Comparison of ENCODE assay signal across 25 cellular contexts in the genomic region with DNA sequence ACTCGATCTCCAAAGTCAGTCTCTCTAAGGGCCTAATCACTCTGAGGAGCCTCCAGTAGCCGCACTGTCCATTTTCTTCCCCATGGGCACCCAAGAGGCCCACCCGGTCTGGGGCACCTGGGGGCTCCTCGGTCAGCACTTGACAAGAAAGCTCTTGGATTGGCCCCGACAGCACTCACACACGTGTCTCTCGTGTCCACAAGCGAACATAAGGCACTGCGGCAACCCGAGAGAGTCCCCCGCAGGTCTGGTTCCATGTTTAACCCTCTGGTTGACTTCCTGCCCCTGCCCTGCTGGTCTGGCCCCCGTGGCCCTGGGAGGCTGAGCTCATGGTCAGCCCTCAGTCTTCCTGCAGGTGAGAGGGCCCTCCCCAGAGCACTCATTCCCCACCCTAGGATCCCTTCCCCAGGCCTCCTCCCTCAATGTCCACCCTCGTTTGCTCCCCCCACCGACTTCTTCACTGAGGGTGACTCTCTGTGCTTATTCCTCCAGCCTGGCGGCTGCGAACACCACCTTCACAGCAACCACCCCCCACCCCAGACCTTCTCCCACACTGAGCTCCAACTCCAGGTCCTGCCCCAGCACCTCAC. TPM values are rescaled to one million over a fixed set of nuclear protein-coding genes. Genes with fewer than 3 reads are reported as not detected.
DNase-seq lines count a peak whose midpoint lies in the region; ATAC-seq, FAIRE-seq and TF ChIP-seq lines count a peak whose summit lies in the region.
"Had no signal": no experiment of that assay in that cellular context is flagged by ENCODE, and none has a peak within 500 bp of the region (broad histone marks: within the 10 kb centered on the region; RNA-seq: fewer than 3 reads in every experiment).

No MANE protein-coding gene starts in this region.

- no peaks in the 10 kb centered on the region for H3K4me1 ChIP-seq in right lobe of liver
- no peaks in the 10 kb centered on the region for H3K4me1 ChIP-seq in HepG2 (ENCODE audit: insufficient read depth, low read length)
- H3K4me1 ChIP-seq in neuronal stem cell (ENCODE audit: control insufficient read depth in 2 of 2, insufficient read depth in 1 of 2, low read depth in 1 of 2, low read length in 2 of 2): peaks cover 0 to 18% of the 10 kb centered on the region in 2 donors
- H3K4me1 ChIP-seq in lower lobe of right lung: peaks cover 2% of the 10 kb centered on the region
- H3K4me1 ChIP-seq in esophagus squamous epithelium: peaks cover 0 to under 1% (median 0%) of the 10 kb centered on the region in 3 donors
- H3K4me1 ChIP-seq: BE2C, Peyer's patch had no signal

- H3K36me3 Mint-ChIP-seq in chondrocyte (ENCODE audit: low read depth): peaks cover 1% of the 10 kb centered on the region
- H3K36me3 Mint-ChIP-seq: CD4-positive, alpha-beta memory T cell had no signal

- intact Hi-C loops in right lobe of liver (cut with DNase I) (no loop called here), HepG2 (cut with micrococcal nuclease; ENCODE audit: unreplicated experiment) (no loop called here), lower lobe of right lung (cut with DNase I) (no loop called here), esophagus squamous epithelium (cut with DNase I) (no loop called here)

- 92% methylated on average over 10 of the region's 16 CpGs for WGBS in right lobe of liver (ENCODE audit: insufficient coverage, low coverage, low lambda C conversion rate, missing lambda C conversion rate)
- WGBS in HepG2 (ENCODE audit: low lambda C conversion rate): 47% methylated on average over 14 of the region's 16 CpGs
- WGBS in neuronal stem cell (ENCODE audit: extremely low coverage in 2 of 2, insufficient read length in 2 of 2, insufficient replicate concordance in 1 of 2), 2 donors: no CpG with 5 or more reads among the region's 16 CpGs
- 83 to 86% methylated on average over 9 to 12 of the region's 16 CpGs for WGBS in esophagus squamous epithelium, 2 donors

- BruUV-seq in HepG2 (replicated peaks; lab: Mats Ljungman, UMichigan): no TSS peak

- TF ChIP-seq POLR2A in right lobe of liver (IDR thresholded peaks at IDR 0.05): no peak
- TF ChIP-seq POLR2A in HepG2 (IDR thresholded peaks at IDR 0.05; ENCODE audit: insufficient read depth in 1 of 2, low read depth in 2 of 2, low read length in 2 of 2): no peak
- TF ChIP-seq POLR2A in esophagus squamous epithelium (IDR thresholded peaks at IDR 0.05): no peak

- H3K18ac ChIP-seq in neuronal stem cell (ENCODE audit: low read length): peak overlapping the region; percentile 36

- H3K4me2 ChIP-seq in HepG2 (ENCODE audit: low read depth, low read length) (no peak overlapping the region), neuronal stem cell (ENCODE audit: insufficient read depth, low read length, poor library complexity, severe bottlenecking) (no peak overlapping the region)

- H3K27ac Mint-ChIP-seq in chondrocyte (ENCODE audit: unreplicated experiment): no peak overlapping the region
- H3K27ac Mint-ChIP-seq: CD4-positive, alpha-beta memory T cell had no signal

- no peak overlapping the region for H4K8ac ChIP-seq in neuronal stem cell (ENCODE audit: low read depth, low read length)

- no peak overlapping the region for H3K9ac ChIP-seq in HepG2 (ENCODE audit: insufficient read depth, low read depth, low read length)
- no peak overlapping the region for H3K9ac ChIP-seq in neuronal stem cell (ENCODE audit: low read depth, low read length, poor library complexity)
- H3K9ac ChIP-seq: GM23248 had no signal

- H3K14ac ChIP-seq in neuronal stem cell (ENCODE audit: low read length): no peak overlapping the region

- ATAC-seq in right lobe of liver: no peak
- ATAC-seq in HepG2: no peak
- no peak for ATAC-seq in lower lobe of right lung

- DNase-seq in right lobe of liver: peak in 2 of 3 donors; percentile 35 to 36
- no peak for DNase-seq in HepG2 (ENCODE audit: low spot score)
- DNase-seq in chondrocyte (ENCODE audit: low spot score): peak; percentile 61
- no peak for DNase-seq in neuronal stem cell (ENCODE audit: low spot score)
- DNase-seq in putamen (ENCODE audit: low spot score): no peak
- no peak for DNase-seq in lower lobe of right lung
- DNase-seq in esophagus squamous epithelium (lab: John Stamatoyannopoulos, UW): no peak
- DNase-seq: BE2C; Caco-2; CD4-positive, alpha-beta memory T cell; DMS 273 treated with DMSO at 0.1 percent for 48 hours; DMS79 treated with DMSO at 0.1 percent for 48 hours; GM23248; HCEC 1CT; IMR-90; NCI-H1105; NCI-H2081; NCI-H2171; NCI-H345; NCI-H524 treated with DMSO at 0.1 percent for 48 hours; NCI-H82 had no signal

- no peak overlapping the region for H4K91ac ChIP-seq in neuronal stem cell (ENCODE audit: low read depth, low read length, poor library complexity)

- H3K36me3 ChIP-seq in right lobe of liver (no peaks in the 10 kb centered on the region), HepG2 (replicated peaks in 1 of 2; ENCODE audit: control insufficient read depth in 1 of 2, insufficient read depth in 2 of 2, low read length in 2 of 2) (no peaks in the 10 kb centered on the region), neuronal stem cell (replicated peaks in 1 of 2; ENCODE audit: control insufficient read depth in 2 of 2, insufficient read depth in 2 of 2, low read length in 2 of 2) (peaks cover 12 to 38% of the 10 kb centered on the region in 2 donors), lower lobe of right lung (no peaks in the 10 kb centered on the region), esophagus squamous epithelium (no peaks in the 10 kb centered on the region)
- H3K36me3 ChIP-seq: BE2C, Peyer's patch had no signal

- no peak overlapping the region for H2AK5ac ChIP-seq in neuronal stem cell (ENCODE audit: low read depth, low read length)

- H3K79me2 ChIP-seq in HepG2 (ENCODE audit: insufficient read depth, low read length): no peaks in the 10 kb centered on the region

- no peak for TF ChIP-seq CTCF in right lobe of liver (IDR thresholded peaks at IDR 0.05)
- no peak for TF ChIP-seq CTCF in HepG2 (CRISPR knock-in tag; IDR thresholded peaks at IDR 0.05)
- no peak for TF ChIP-seq CTCF in chondrocyte (IDR thresholded peaks at IDR 0.05)
- TF ChIP-seq CTCF in lower lobe of right lung (IDR thresholded peaks at IDR 0.05): no peak
- TF ChIP-seq CTCF in esophagus squamous epithelium (IDR thresholded peaks at IDR 0.05): no peak

- H2BK120ac ChIP-seq in neuronal stem cell (ENCODE audit: low read depth, low read length): no peak overlapping the region

- CTCF ChIA-PET in HepG2 (lab: Yijun Ruan, JAX; ENCODE audit: low intra/inter-chr PET ratio, low total read pairs): no interaction called here

- H4K20me1 ChIP-seq in HepG2 (ENCODE audit: insufficient read depth, low read length): no peaks in the 10 kb centered on the region

- no peaks in the 10 kb centered on the region for H3K9me3 Mint-ChIP-seq in chondrocyte (ENCODE audit: low read depth)
- H3K9me3 Mint-ChIP-seq: CD4-positive, alpha-beta memory T cell had no signal

- H3K4me3 Mint-ChIP-seq in chondrocyte (ENCODE audit: unreplicated experiment): no peak overlapping the region
- H3K4me3 Mint-ChIP-seq: CD4-positive, alpha-beta memory T cell had no signal

- no peak overlapping the region for H3K23ac ChIP-seq in neuronal stem cell (ENCODE audit: low read depth, low read length, poor library complexity)

- no peak for TF ChIP-seq EP300 in HepG2 (IDR thresholded peaks at IDR 0.05; ENCODE audit: low read depth in 2 of 2, low read length in 2 of 2)
- TF ChIP-seq EP300 in HepG2 (CRISPR knock-in tag; IDR thresholded peaks at IDR 0.05; ENCODE audit: borderline replicate concordance): no peak

- in situ Hi-C loops in HepG2 (cut with HindIII; ENCODE audit: extremely low pct_ligation_motif_present, low pct_unique_long_range_greater_than_20kb): no loop called here

- peaks cover 16% of the 10 kb centered on the region for H3K27me3 Mint-ChIP-seq in chondrocyte (ENCODE audit: low read depth)

- H3K9me3 ChIP-seq in right lobe of liver (no peaks in the 10 kb centered on the region), HepG2 (ENCODE audit: low read length) (no peaks in the 10 kb centered on the region), neuronal stem cell (replicated peaks in 1 of 2; ENCODE audit: control insufficient read depth in 2 of 2, insufficient read depth in 1 of 2, low read depth in 1 of 2, low read length in 2 of 2) (no peaks in the 10 kb centered on the region), lower lobe of right lung (no peaks in the 10 kb centered on the region), esophagus squamous epithelium (no peaks in the 10 kb centered on the region)
- H3K9me3 ChIP-seq: BE2C, Caco-2, Peyer's patch had no signal

- no peak overlapping the region for H2BK15ac ChIP-seq in neuronal stem cell (ENCODE audit: low read length)

- H2BK12ac ChIP-seq in neuronal stem cell (ENCODE audit: low read length): peak overlapping the region; percentile 18

- no peak overlapping the region for H3K27ac ChIP-seq in right lobe of liver
- H3K27ac ChIP-seq in HepG2 (ENCODE audit: extremely low read length, insufficient read depth, low read length): no peak overlapping the region
- no peak overlapping the region for H3K27ac ChIP-seq in neuronal stem cell (replicated peaks; ENCODE audit: low read length)
- H3K27ac ChIP-seq in lower lobe of right lung: no peak overlapping the region
- no peak overlapping the region for H3K27ac ChIP-seq in esophagus squamous epithelium
- H3K27ac ChIP-seq: GM23248, Peyer's patch had no signal

- H3K27me3 ChIP-seq in right lobe of liver: no peaks in the 10 kb centered on the region
- H3K27me3 ChIP-seq in HepG2 (ENCODE audit: control insufficient read depth in 1 of 2, insufficient read depth in 2 of 2, low read length in 2 of 2): peaks cover 3 to 60% of the 10 kb centered on the region in 2 experiments
- H3K27me3 ChIP-seq in neuronal stem cell (ENCODE audit: control insufficient read depth in 3 of 3, insufficient read depth in 3 of 3, low read depth in 1 of 3, low read length in 3 of 3): no peaks in the 10 kb centered on the region
- no peaks in the 10 kb centered on the region for H3K27me3 ChIP-seq in lower lobe of right lung (ENCODE audit: low read depth)
- peaks cover 0 to 10% (median 0%) of the 10 kb centered on the region in 4 donors for H3K27me3 ChIP-seq in esophagus squamous epithelium
- H3K27me3 ChIP-seq: Peyer's patch had no signal

- H3K4me3 ChIP-seq in right lobe of liver: no peak overlapping the region
- no peak overlapping the region for H3K4me3 ChIP-seq in HepG2 (replicated peaks in 1 of 3; ENCODE audit: insufficient read depth in 1 of 3, low read depth in 2 of 3, low read length in 3 of 3)
- H3K4me3 ChIP-seq in neuronal stem cell (ENCODE audit: low read length in 2 of 2): no peak overlapping the region
- H3K4me3 ChIP-seq in lower lobe of right lung: no peak overlapping the region
- no peak overlapping the region for H3K4me3 ChIP-seq in esophagus squamous epithelium
- H3K4me3 ChIP-seq: GM23248, Peyer's patch had no signal

- no peaks in the 10 kb centered on the region for H3K79me1 ChIP-seq in neuronal stem cell (ENCODE audit: low read depth, low read length)

- FAIRE-seq in HepG2 (lab: Jason Lieb, UNC): no peak

- no peak overlapping the region for H3K4ac ChIP-seq in neuronal stem cell (ENCODE audit: low read length)

- H2AFZ ChIP-seq in HepG2 (ENCODE audit: low read length): no peak overlapping the region
- H2AFZ ChIP-seq in neuronal stem cell (ENCODE audit: low read length): no peak overlapping the region
- H2AFZ ChIP-seq: GM23248 had no signal

- POLR2A ChIA-PET in HepG2 (lab: Yijun Ruan, JAX): no interaction called here

- no peak overlapping the region for H2BK5ac ChIP-seq in neuronal stem cell (ENCODE audit: low read length)

- no peak for TF ChIP-seq RAD21 in HepG2 (CRISPR knock-in tag; IDR thresholded peaks at IDR 0.05)

- H3K4me1 Mint-ChIP-seq in chondrocyte (ENCODE audit: low read depth): peaks cover 5% of the 10 kb centered on the region
- H3K4me1 Mint-ChIP-seq: CD4-positive, alpha-beta memory T cell had no signal

RNA-seq across cellular contexts. Expression of a gene that starts 16.3 kb away (rescaled TPM):
- total RNA-seq in right lobe of liver: not detected
- total RNA-seq in HepG2 (2016; rRNA removed; fragmentation: Illumina TruSeq; extraction: Trizol): not detected in 2 replicates
- total RNA-seq in HepG2 (2016; cell fraction: cytosol; rRNA removed; fragmentation: Illumina TruSeq; extraction: Trizol; ENCODE audit: low read depth): not detected in 2 replicates
- total RNA-seq in HepG2 (2016; cell fraction: insoluble cytoplasmic fraction; rRNA removed; fragmentation: Illumina TruSeq; extraction: Trizol): not detected in 2 replicates
- total RNA-seq in HepG2 (2016; cell fraction: membrane; rRNA removed; fragmentation: Illumina TruSeq; extraction: Trizol): not detected in 2 replicates
- total RNA-seq in HepG2 (2016; cell fraction: nucleus; rRNA removed; fragmentation: Illumina TruSeq; extraction: Trizol): not detected in 2 replicates
- polyA plus RNA-seq in HepG2 (2011; rRNA removed): not detected in 2 replicates
- not detected in 2 replicates for polyA plus RNA-seq in HepG2 (2011; cell fraction: cytosol; rRNA removed)
- polyA plus RNA-seq in HepG2 (2011; cell fraction: nucleus; rRNA removed): not detected in 2 replicates
- polyA plus RNA-seq in HepG2 (2012): not detected in 2 replicates
- polyA plus RNA-seq in HepG2 (2016; cell fraction: cytosol; fragmentation: Illumina TruSeq; extraction: Trizol; ENCODE audit: low read depth): not detected in 2 replicates
- not detected in 2 replicates for polyA plus RNA-seq in HepG2 (2016; cell fraction: insoluble cytoplasmic fraction; fragmentation: Illumina TruSeq; extraction: Trizol; ENCODE audit: low read depth)
- polyA plus RNA-seq in HepG2 (2016; cell fraction: membrane; fragmentation: Illumina TruSeq; extraction: Trizol; ENCODE audit: low read depth): not detected in 2 replicates
- polyA plus RNA-seq in HepG2 (2016; cell fraction: nucleus; fragmentation: Illumina TruSeq; extraction: Trizol; ENCODE audit: insufficient read depth, low read depth): not detected in 2 replicates
- 0.14 TPM in 1 of 2 replicates, not detected in the other for polyA minus RNA-seq in HepG2 (2011; rRNA and poly(A)+ RNA removed; ENCODE audit: low replicate concordance)
- polyA minus RNA-seq in HepG2 (2011; cell fraction: cytosol; rRNA and poly(A)+ RNA removed): not detected in 2 replicates
- polyA minus RNA-seq in HepG2 (2011; cell fraction: nucleus; rRNA and poly(A)+ RNA removed): not detected in 2 replicates
- total RNA-seq in chondrocyte: not detected in 3 replicates
- 0.03 TPM for polyA plus RNA-seq in neuronal stem cell (2013, experiment 1 of 2)
- not detected for polyA plus RNA-seq in neuronal stem cell (2013, experiment 2 of 2)
- total RNA-seq in lower lobe of right lung: not detected
- not detected for total RNA-seq in esophagus squamous epithelium
- total RNA-seq: A673; Caco-2; CD4-positive, alpha-beta memory T cell; GM23248; HT1080; IMR-90; Peyer's patch; SK-MEL-5 had no signal
- polyA plus RNA-seq: GM23248, IMR-90 had no signal

RNA-seq across cellular contexts. Expression of a gene that starts 43.0 kb away (rescaled TPM):
- total RNA-seq in right lobe of liver (1 to 10 TPM; 1.2 to 3.6 (median 2.2) TPM), HepG2 (2016; rRNA removed; fragmentation: Illumina TruSeq; extraction: Trizol) (2.8 and 4.3 TPM in 2 replicates), chondrocyte (8.0 to 10.4 TPM (median 9.6 TPM) in 3 replicates), lower lobe of right lung (4.9 TPM), esophagus squamous epithelium (1 to 10 TPM in 3 of 4 donors, under 1 TPM in 1; 0.97 to 4.2 (median 1.9) TPM)
- 1.0 and 1.3 TPM in 2 replicates for total RNA-seq in HepG2 (2016; cell fraction: cytosol; rRNA removed; fragmentation: Illumina TruSeq; extraction: Trizol; ENCODE audit: low read depth)
- 2.2 and 4.2 TPM in 2 replicates for total RNA-seq in HepG2 (2016; cell fraction: insoluble cytoplasmic fraction; rRNA removed; fragmentation: Illumina TruSeq; extraction: Trizol)
- total RNA-seq in HepG2 (2016; cell fraction: membrane; rRNA removed; fragmentation: Illumina TruSeq; extraction: Trizol): 1.4 and 2.0 TPM in 2 replicates
- 3.4 and 4.3 TPM in 2 replicates for total RNA-seq in HepG2 (2016; cell fraction: nucleus; rRNA removed; fragmentation: Illumina TruSeq; extraction: Trizol)
- polyA plus RNA-seq in HepG2 (2011; rRNA removed): 2.9 and 3.7 TPM in 2 replicates
- 2.6 and 3.2 TPM in 2 replicates for polyA plus RNA-seq in HepG2 (2011; cell fraction: cytosol; rRNA removed)
- 4.9 and 6.4 TPM in 2 replicates for polyA plus RNA-seq in HepG2 (2011; cell fraction: nucleus; rRNA removed)
- 5.0 and 5.2 TPM in 2 replicates for polyA plus RNA-seq in HepG2 (2012)
- polyA plus RNA-seq in HepG2 (2016; cell fraction: cytosol; fragmentation: Illumina TruSeq; extraction: Trizol; ENCODE audit: low read depth): 0.50 and 0.51 TPM in 2 replicates
- polyA plus RNA-seq in HepG2 (2016; cell fraction: insoluble cytoplasmic fraction; fragmentation: Illumina TruSeq; extraction: Trizol; ENCODE audit: low read depth): 1.8 and 2.3 TPM in 2 replicates
- polyA plus RNA-seq in HepG2 (2016; cell fraction: membrane; fragmentation: Illumina TruSeq; extraction: Trizol; ENCODE audit: low read depth): 0.66 and 0.68 TPM in 2 replicates
- 8.7 and 9.9 TPM in 2 replicates for polyA plus RNA-seq in HepG2 (2016; cell fraction: nucleus; fragmentation: Illumina TruSeq; extraction: Trizol; ENCODE audit: insufficient read depth, low read depth)
- polyA minus RNA-seq in HepG2 (2011; rRNA and poly(A)+ RNA removed; ENCODE audit: low replicate concordance): 2.8 and 7.8 TPM in 2 replicates
- 2.0 TPM in 2 replicates for polyA minus RNA-seq in HepG2 (2011; cell fraction: cytosol; rRNA and poly(A)+ RNA removed)
- polyA minus RNA-seq in HepG2 (2011; cell fraction: nucleus; rRNA and poly(A)+ RNA removed): 6.7 and 8.1 TPM in 2 replicates
- polyA plus RNA-seq in neuronal stem cell (2013, experiment 1 of 2): 5.2 TPM
- polyA plus RNA-seq in neuronal stem cell (2013, experiment 2 of 2): 5.1 TPM

RNA-seq across cellular contexts. Expression of a gene that starts 43.1 kb away (rescaled TPM):
- 100 to 1,000 TPM; 165 to 223 (median 188) TPM for total RNA-seq in right lobe of liver
- 192 and 240 TPM in 2 replicates for total RNA-seq in HepG2 (2016; rRNA removed; fragmentation: Illumina TruSeq; extraction: Trizol)
- total RNA-seq in HepG2 (2016; cell fraction: cytosol; rRNA removed; fragmentation: Illumina TruSeq; extraction: Trizol; ENCODE audit: low read depth): 42.0 and 46.9 TPM in 2 replicates
- total RNA-seq in HepG2 (2016; cell fraction: insoluble cytoplasmic fraction; rRNA removed; fragmentation: Illumina TruSeq; extraction: Trizol): 168 and 247 TPM in 2 replicates
- total RNA-seq in HepG2 (2016; cell fraction: membrane; rRNA removed; fragmentation: Illumina TruSeq; extraction: Trizol): 52.9 and 56.5 TPM in 2 replicates
- 141 and 179 TPM in 2 replicates for total RNA-seq in HepG2 (2016; cell fraction: nucleus; rRNA removed; fragmentation: Illumina TruSeq; extraction: Trizol)
- 156 and 185 TPM in 2 replicates for polyA plus RNA-seq in HepG2 (2011; rRNA removed)
- 110 and 117 TPM in 2 replicates for polyA plus RNA-seq in HepG2 (2011; cell fraction: cytosol; rRNA removed)
- 108 and 110 TPM in 2 replicates for polyA plus RNA-seq in HepG2 (2011; cell fraction: nucleus; rRNA removed)
- polyA plus RNA-seq in HepG2 (2012): 146 and 185 TPM in 2 replicates
- polyA plus RNA-seq in HepG2 (2016; cell fraction: cytosol; fragmentation: Illumina TruSeq; extraction: Trizol; ENCODE audit: low read depth): 12.6 and 16.7 TPM in 2 replicates
- 131 and 149 TPM in 2 replicates for polyA plus RNA-seq in HepG2 (2016; cell fraction: insoluble cytoplasmic fraction; fragmentation: Illumina TruSeq; extraction: Trizol; ENCODE audit: low read depth)
- polyA plus RNA-seq in HepG2 (2016; cell fraction: membrane; fragmentation: Illumina TruSeq; extraction: Trizol; ENCODE audit: low read depth): 23.0 and 24.9 TPM in 2 replicates
- 181 and 200 TPM in 2 replicates for polyA plus RNA-seq in HepG2 (2016; cell fraction: nucleus; fragmentation: Illumina TruSeq; extraction: Trizol; ENCODE audit: insufficient read depth, low read depth)
- polyA minus RNA-seq in HepG2 (2011; rRNA and poly(A)+ RNA removed; ENCODE audit: low replicate concordance): 514 and 684 TPM in 2 replicates
- polyA minus RNA-seq in HepG2 (2011; cell fraction: cytosol; rRNA and poly(A)+ RNA removed): 123 and 151 TPM in 2 replicates
- 128 and 143 TPM in 2 replicates for polyA minus RNA-seq in HepG2 (2011; cell fraction: nucleus; rRNA and poly(A)+ RNA removed)
- 79.7 to 95.5 TPM (median 81.5 TPM) in 3 replicates for total RNA-seq in chondrocyte
- 60.5 TPM for polyA plus RNA-seq in neuronal stem cell (2013, experiment 1 of 2)
- polyA plus RNA-seq in neuronal stem cell (2013, experiment 2 of 2): 67.5 TPM
- total RNA-seq in lower lobe of right lung: 89.6 TPM
- total RNA-seq in esophagus squamous epithelium: 10 to 100 TPM; 45.7 to 71.5 (median 54.9) TPM

Comparison
In these comparisons a context has a peak if more than half of its experiments do, and no peak if none do; other contexts are left out.
1. DNase-seq: peak in right lobe of liver (2 of 3) and chondrocyte (single experiment); none in HepG2 (single experiment), neuronal stem cell (single experiment), putamen (single experiment), lower lobe of right lung (single experiment) and esophagus squamous epithelium (single experiment).